In the genomic region with DNA sequence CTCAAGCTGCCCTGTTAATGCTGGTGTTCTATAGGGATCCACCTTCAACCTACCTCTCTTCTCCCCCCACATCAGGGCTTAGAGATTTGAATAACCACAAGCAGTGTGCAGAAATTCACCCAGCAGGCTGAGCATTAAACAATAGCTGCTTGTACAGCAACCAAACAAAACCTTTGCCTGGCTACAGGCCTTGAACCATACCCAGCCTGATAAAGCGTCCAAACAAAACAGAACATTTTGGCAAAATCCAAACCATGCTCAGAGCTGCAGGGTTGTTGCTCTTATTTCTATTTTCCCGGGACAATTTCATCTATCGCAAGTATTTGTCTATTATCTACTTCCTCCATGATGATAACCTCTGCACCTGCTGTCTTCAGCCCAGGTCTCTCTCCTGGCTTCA, we compare ENCODE assay signal across 15 cellular contexts.
"Had no signal": no experiment of that assay in that cellular context is flagged by ENCODE, and none has a peak within 500 bp of the region (broad histone marks: within the 10 kb centered on the region; RNA-seq: fewer than 3 reads in every experiment).

No MANE protein-coding gene starts in this region.

- H3K27me3 ChIP-seq: breast epithelium, neutrophil, upper lobe of left lung had no signal

- H3K4me3 ChIP-seq: breast epithelium, lower lobe of right lung, psoas muscle, upper lobe of left lung had no signal

- ATAC-seq: activated T-helper 17 cell treated with anti-CD3 and anti-CD28 coated beads, Interleukin-2, amount 50 U/mL, for 72 hours; lower lobe of right lung; naive thymus-derived CD4-positive, alpha-beta T cell; psoas muscle had no signal

- DNase-seq: activated CD4-positive, alpha-beta T cell treated with anti-CD3 and anti-CD28 coated beads, Interleukin-2, amount 10 ng/mL, durations not matched to agents 7 days and 5 days; activated CD4-positive, CD25-positive, alpha-beta regulatory T cell; activated CD8-positive, alpha-beta memory T cell treated with anti-CD3 and anti-CD28 coated beads for 24 hours; activated naive CD4-positive, alpha-beta T cell treated with anti-CD3 and anti-CD28 coated beads, Interleukin-2, amount 50 U/mL, for 16 hours; foreskin melanocyte; kidney; lower lobe of right lung; naive thymus-derived CD4-positive, alpha-beta T cell; psoas muscle; SHP77; stimulated activated CD4-positive, alpha-beta T cell treated with anti-CD3 and anti-CD28 coated beads, Interleukin-15, amount 100 ng/mL, for 24 hours; upper lobe of left lung had no signal

- H3K4me1 ChIP-seq: breast epithelium, lower lobe of right lung, upper lobe of left lung had no signal

- H3K9me3 ChIP-seq: breast epithelium, lower lobe of right lung, neutrophil, psoas muscle, upper lobe of left lung had no signal

- H3K27ac ChIP-seq: breast epithelium, lower lobe of right lung, neutrophil, psoas muscle, upper lobe of left lung had no signal

- H3K36me3 ChIP-seq: breast epithelium, lower lobe of right lung, neutrophil, upper lobe of left lung had no signal
